ENCODE assay signal across 1 cellular context in genomic region chr7:148670807-148671206, GRCh38.
TF ChIP-seq lines count a peak whose summit lies in the region.

No MANE protein-coding gene starts in this region.

TF ChIP-seq in IMR-90, 13 proteins besides CTCF, POLR2A, EP300 and RAD21 (continued from another document):
- TF ChIP-seq USF2 (IDR thresholded peaks at IDR 0.05; ENCODE audit: low read depth, low read length) (no peak), NFE2L2 (IDR thresholded peaks at IDR 0.05; ENCODE audit: low read depth, low read length) (no peak), ELK1 (IDR thresholded peaks at IDR 0.05; ENCODE audit: borderline replicate concordance, low read depth, low read length) (no peak), BHLHE40 (IDR thresholded peaks at IDR 0.05; ENCODE audit: low read depth, low read length) (no peak)
